Comparison of ENCODE assay signal across 18 cellular contexts in the genomic region with DNA sequence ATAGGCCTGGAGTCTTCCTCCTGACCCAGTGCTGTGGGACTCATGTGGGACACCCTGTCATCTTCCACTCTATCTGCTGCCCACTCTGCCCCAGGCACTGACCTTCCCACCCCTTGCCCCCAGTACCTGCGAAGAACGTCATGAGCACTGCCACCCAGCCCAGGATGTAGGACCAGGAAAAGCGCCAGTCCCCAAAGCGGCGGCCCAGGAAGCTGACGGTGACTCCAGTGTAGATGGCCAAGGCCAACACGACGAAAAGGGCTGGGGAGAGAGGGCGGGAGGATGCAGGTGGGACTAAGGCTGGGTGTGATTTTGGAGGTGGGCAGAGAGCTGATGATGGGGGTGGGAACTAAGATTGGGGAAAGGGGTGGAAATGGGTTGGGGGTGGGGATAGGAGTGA. TPM values are rescaled to one million over a fixed set of nuclear protein-coding genes. Genes with fewer than 3 reads are reported as not detected.
"Had no signal": no experiment of that assay in that cellular context is flagged by ENCODE, and none has a peak within 500 bp of the region (broad histone marks: within the 10 kb centered on the region; RNA-seq: fewer than 3 reads in every experiment).

No MANE protein-coding gene starts in this region.

- H3K27ac ChIP-seq: ascending aorta, breast epithelium, left lung, tibial nerve, uterus had no signal

- H3K4me1 ChIP-seq: ascending aorta, breast epithelium, tibial nerve, uterus had no signal

- H3K27me3 ChIP-seq: ascending aorta, breast epithelium, left lung, tibial nerve, uterus had no signal

- H3K27me3 Mint-ChIP-seq: activated CD4-positive, alpha-beta T cell treated with anti-CD3 and anti-CD28 coated beads for 36 hours; activated T-cell treated with anti-CD3 and anti-CD28 coated beads, Interleukin-2, amount 50 U/mL, for 24 hours; stimulated activated naive B cell treated with anti-CD40 and anti-IgM and Interleukin-4, amounts not matched to agents 10 μg/mL and 1 μg/mL and 100 μg/mL, for 72 hours had no signal

- H3K4me3 ChIP-seq: ascending aorta, breast epithelium, left lung, tibial nerve, uterus had no signal

- DNase-seq: activated gamma-delta T cell treated with Interleukin-2 at 50 U/mL for 16 hours; activated T-cell treated with anti-CD3 and anti-CD28 coated beads, Interleukin-2, amount 50 U/mL, for 24 hours; left lung; mesendoderm; occipital lobe; stimulated activated CD4-positive, alpha-beta T cell treated with anti-CD3 and anti-CD28 coated beads, Interleukin-2, amount 100 ng/mL, for 48 hours; stimulated activated naive B cell treated with anti-CD40 and anti-IgM and Interleukin-4, amounts not matched to agents 10 μg/mL and 1 μg/mL and 100 μg/mL, for 72 hours; substantia nigra; T-helper 2 cell; uterus had no signal

- H3K4me1 Mint-ChIP-seq: nephron had no signal

- H3K27ac Mint-ChIP-seq: nephron; stimulated activated naive B cell treated with anti-CD40 and anti-IgM and Interleukin-4, amounts not matched to agents 10 μg/mL and 1 μg/mL and 100 μg/mL, for 72 hours had no signal

- ATAC-seq: left lung; stimulated activated naive B cell treated with anti-CD40 and anti-IgM and Interleukin-4, amounts not matched to agents 10 μg/mL and 1 μg/mL and 100 μg/mL, for 72 hours had no signal

- H3K9me3 ChIP-seq: ascending aorta, breast epithelium, tibial nerve, uterus had no signal

- H3K36me3 ChIP-seq: ascending aorta, breast epithelium, left lung, tibial nerve, uterus had no signal

- H3K4me3 Mint-ChIP-seq: activated CD4-positive, alpha-beta T cell treated with anti-CD3 and anti-CD28 coated beads for 36 hours; activated T-cell treated with anti-CD3 and anti-CD28 coated beads, Interleukin-2, amount 50 U/mL, for 24 hours; nephron; stimulated activated naive B cell treated with anti-CD40 and anti-IgM and Interleukin-4, amounts not matched to agents 10 μg/mL and 1 μg/mL and 100 μg/mL, for 72 hours had no signal

- H3K9me3 Mint-ChIP-seq: nephron had no signal

RNA-seq across cellular contexts. Expression of a gene that starts 7.4 kb away (rescaled TPM):
- total RNA-seq: ascending aorta, breast epithelium, left lung, occipital lobe, posterior vena cava, tibial nerve, uterus had no signal
- polyA plus RNA-seq: esophagus, keratinocyte had no signal

RNA-seq across cellular contexts. Expression of a gene that starts 7.9 kb away (rescaled TPM):
- total RNA-seq: occipital lobe had no signal
- polyA plus RNA-seq: keratinocyte had no signal

RNA-seq across cellular contexts. Expression of a gene that starts 10.0 kb away (rescaled TPM):
- total RNA-seq: ascending aorta, breast epithelium, occipital lobe, posterior vena cava, uterus had no signal
- polyA plus RNA-seq: esophagus, keratinocyte had no signal

RNA-seq across cellular contexts. Expression of a gene that starts 11.6 kb away (rescaled TPM):
- total RNA-seq: ascending aorta, breast epithelium, occipital lobe, tibial nerve had no signal
